9 cellular contexts compared by ENCODE assay signal in genomic region chr7:7567898-7568531, GRCh38. TPM values are rescaled to one million over a fixed set of nuclear protein-coding genes. Genes with fewer than 3 reads are reported as not detected.
DNase-seq lines count a peak whose midpoint lies in the region; ATAC-seq, FAIRE-seq and TF ChIP-seq lines count a peak whose summit lies in the region.
"Had no signal": no experiment of that assay in that cellular context is flagged by ENCODE, and none has a peak within 500 bp of the region (broad histone marks: within the 10 kb centered on the region; RNA-seq: fewer than 3 reads in every experiment).

No MANE protein-coding gene starts in this region.

- no peaks in the 10 kb centered on the region for H3K27me3 ChIP-seq in Karpas-422 (ENCODE audit: low read length)

- no peak for ATAC-seq in GM18861 (IDR thresholded peaks at IDR 0.05; ENCODE audit: unreplicated experiment)

- DNase-seq in CD14-positive monocyte (ENCODE audit: low spot score), result no peak
- peak; percentile 72 for DNase-seq in Karpas-422
- DNase-seq in chondrocyte (ENCODE audit: low spot score), result no peak
- no peak for DNase-seq in AG08395 (ENCODE audit: low spot score)
- no peak for DNase-seq in stimulated activated CD4-positive, alpha-beta T cell treated with anti-CD3 and anti-CD28 coated beads, Interleukin-2, amount 100 ng/mL, for 24 hours
- DNase-seq in frontal cortex (ENCODE audit: low spot score in 2 of 2), result no peak

- H3K9ac ChIP-seq in Karpas-422 (ENCODE audit: low read length), result peak overlapping the region; percentile 91

- H3K4me3 Mint-ChIP-seq in CD14-positive monocyte, result peak overlapping the region; percentile 80 to 83
- peak overlapping the region; percentile 74 for H3K4me3 Mint-ChIP-seq in chondrocyte (ENCODE audit: unreplicated experiment)
- H3K4me3 Mint-ChIP-seq in nephron, result peak overlapping the region; percentile 80 to 88 (median 87)

- peak overlapping the region; percentile 84 for H3K4me2 ChIP-seq in Karpas-422 (ENCODE audit: low read depth, low read length, poor library complexity, severe bottlenecking)

- no peak for FAIRE-seq in frontal cortex (lab: Jason Lieb, UNC)

- H3K4me1 ChIP-seq in Karpas-422 (ENCODE audit: low read length), result peaks cover 28% of the 10 kb centered on the region

- no peaks in the 10 kb centered on the region for H3K9me3 Mint-ChIP-seq in CD14-positive monocyte
- no peaks in the 10 kb centered on the region for H3K9me3 Mint-ChIP-seq in chondrocyte (ENCODE audit: low read depth)
- H3K9me3 Mint-ChIP-seq in nephron, result peaks cover 8% of the 10 kb centered on the region

- TF ChIP-seq CTCF in CD14-positive monocyte (IDR thresholded peaks at IDR 0.05), result no peak
- no peak for TF ChIP-seq CTCF in chondrocyte (IDR thresholded peaks at IDR 0.05)
- no peak for TF ChIP-seq CTCF in nephron (IDR thresholded peaks at IDR 0.05; ENCODE audit: unreplicated experiment in 3 of 3)

- peaks cover 36% of the 10 kb centered on the region for H3K36me3 ChIP-seq in Karpas-422 (ENCODE audit: insufficient read depth, low read length)

- no peaks in the 10 kb centered on the region for H4K20me1 ChIP-seq in Karpas-422 (ENCODE audit: insufficient read depth, low read depth, low read length)

- peaks cover 16 to 19% of the 10 kb centered on the region in 2 donors for H3K36me3 Mint-ChIP-seq in CD14-positive monocyte
- H3K36me3 Mint-ChIP-seq in chondrocyte (ENCODE audit: low read depth), result peaks cover 1% of the 10 kb centered on the region
- peaks cover 37% of the 10 kb centered on the region for H3K36me3 Mint-ChIP-seq in nephron (ENCODE audit: low read depth)

- no peaks in the 10 kb centered on the region for H3K9me2 ChIP-seq in Karpas-422 (replicated peaks; ENCODE audit: insufficient read depth, low read length)

- H3K4me1 Mint-ChIP-seq in CD14-positive monocyte, result peaks cover 34% of the 10 kb centered on the region
- H3K4me1 Mint-ChIP-seq in chondrocyte (ENCODE audit: low read depth), result peaks cover 26% of the 10 kb centered on the region
- H3K4me1 Mint-ChIP-seq in nephron, result peaks cover 25% of the 10 kb centered on the region

- H3K4me3 ChIP-seq in Karpas-422 (ENCODE audit: low read length), result peak overlapping the region; percentile 88

- H3K9me3 ChIP-seq in Karpas-422 (ENCODE audit: low read length), result no peaks in the 10 kb centered on the region

- intact Hi-C loops in CD14-positive monocyte (cut with micrococcal nuclease), result loop anchor here (10.0 kb wide), 4 partner anchors 77 to 397 kb away; partner anchors contain the start of genes UMAD1 (in 2 of the 2), C1GALT1 (in 1 of the 2) and GLCCI1 (in 1 of the 2)

- H3K79me2 ChIP-seq in Karpas-422 (ENCODE audit: low read length), result peaks cover 59% of the 10 kb centered on the region

- H3K27me3 Mint-ChIP-seq in CD14-positive monocyte (ENCODE audit: low read depth in 3 of 3) (no peaks in the 10 kb centered on the region), chondrocyte (ENCODE audit: low read depth) (no peaks in the 10 kb centered on the region), nephron (ENCODE audit: low read depth) (no peaks in the 10 kb centered on the region)

- H2AFZ ChIP-seq in Karpas-422 (ENCODE audit: low read length), result no peak overlapping the region

- peak overlapping the region; percentile 94 to 97 (median 95) for H3K27ac Mint-ChIP-seq in CD14-positive monocyte
- peak overlapping the region; percentile 14 for H3K27ac Mint-ChIP-seq in chondrocyte (ENCODE audit: unreplicated experiment)
- H3K27ac Mint-ChIP-seq in nephron, result peak overlapping the region; percentile 66 to 83 (median 82)

- H3K27ac ChIP-seq in Karpas-422 (ENCODE audit: low read length), result peak overlapping the region; percentile 86

RNA-seq across cellular contexts. Expression of gene MIOS, which starts 1.3 kb away (rescaled TPM):
- 10 to 100 TPM; 20.2 to 32.6 TPM for polyA plus RNA-seq in CD14-positive monocyte
- total RNA-seq in Karpas-422 (2014; rRNA removed; shearing (Covaris generic); ENCODE audit: low replicate concordance), result 89.1 and 105 TPM in 2 replicates
- 15.1 to 18.8 TPM (median 15.7 TPM) in 3 replicates for total RNA-seq in chondrocyte
- 72.2 TPM for total RNA-seq in frontal cortex

RNA-seq across cellular contexts. Expression of gene COL28A1, which starts 32.3 kb away (rescaled TPM):
- polyA plus RNA-seq in CD14-positive monocyte, result not detected
- total RNA-seq in Karpas-422 (2014; rRNA removed; shearing (Covaris generic); ENCODE audit: low replicate concordance), result 0.69 TPM in 1 of 2 replicates, not detected in the other
- 0.21 to 0.31 TPM (median 0.25 TPM) in 3 replicates for total RNA-seq in chondrocyte
- total RNA-seq in frontal cortex, result 0.82 TPM
- total RNA-seq: dermis microvascular lymphatic vessel endothelial cell had no signal

Comparison
In these comparisons a context has a peak if more than half of its experiments do, and no peak if none do; other contexts are left out.
1. H3K27ac Mint-ChIP-seq: peak in every context shown above with its lines; median percentile 95 in CD14-positive monocyte; 82 in nephron; 14 in chondrocyte.